In genomic region chr10:73937333-73938020, GRCh38 we compare ENCODE assay signal across 12 cellular contexts. TPM values are rescaled to one million over a fixed set of nuclear protein-coding genes. Genes with fewer than 3 reads are reported as not detected.
DNase-seq lines count a peak whose midpoint lies in the region; ATAC-seq and TF ChIP-seq lines count a peak whose summit lies in the region.
"Had no signal": no experiment of that assay in that cellular context is flagged by ENCODE, and none has a peak within 500 bp of the region (broad histone marks: within the 10 kb centered on the region; RNA-seq: fewer than 3 reads in every experiment).

No MANE protein-coding gene starts in this region.

- DNase-seq in EH (ENCODE audit: low read depth) (peak; percentile 37), ascending aorta (ENCODE audit: low spot score in 2 of 2) (no peak), foreskin keratinocyte (no peak), psoas muscle (peak; percentile 33 to 70), midbrain (lab: John Stamatoyannopoulos, UW) (no peak), SIG-M5 (lab: John Stamatoyannopoulos, UW) (no peak)
- DNase-seq: activated CD4-positive, CD25-positive, alpha-beta regulatory T cell; activated T-cell treated with anti-CD3 and anti-CD28 coated beads, Interleukin-2, amount 50 U/mL, for 72 hours; naive thymus-derived CD8-positive, alpha-beta T cell; NCI-H1694 treated with DMSO at 0.1 percent for 48 hours had no signal

- no peak for ATAC-seq in foreskin keratinocyte
- no peak for ATAC-seq in psoas muscle
- ATAC-seq in HG03378 (IDR thresholded peaks at IDR 0.05; ENCODE audit: unreplicated experiment) = no peak
- no peak for ATAC-seq in GM21723 (IDR thresholded peaks at IDR 0.05; ENCODE audit: unreplicated experiment)
- ATAC-seq: activated T-cell treated with anti-CD3 and anti-CD28 coated beads, Interleukin-2, amount 50 U/mL, for 72 hours; naive thymus-derived CD8-positive, alpha-beta T cell had no signal

- H3K27ac ChIP-seq in ascending aorta (peak overlapping the region; percentile 31 to 35), foreskin keratinocyte (peak overlapping the region; percentile 77), psoas muscle (peak overlapping the region; percentile 58)

- peaks cover 0 to 6% of the 10 kb centered on the region in 2 donors for H3K4me1 ChIP-seq in ascending aorta
- H3K4me1 ChIP-seq in foreskin keratinocyte = peaks cover 18% of the 10 kb centered on the region
- peaks cover 19% of the 10 kb centered on the region for H3K4me1 ChIP-seq in psoas muscle

- intact Hi-C loops in ascending aorta (cut with DNase I) (no loop called here), psoas muscle (cut with DNase I) (loop anchor here (5.0 to 10.0 kb wide), 2 partner anchors 35 to 103 kb away; no protein-coding TSS in a partner anchor)

- H3K9me3 ChIP-seq in ascending aorta = no peaks in the 10 kb centered on the region
- no peaks in the 10 kb centered on the region for H3K9me3 ChIP-seq in psoas muscle

- H3K4me3 ChIP-seq in ascending aorta = no peak overlapping the region
- H3K4me3 ChIP-seq in psoas muscle = no peak overlapping the region

- H3K36me3 ChIP-seq in ascending aorta = no peaks in the 10 kb centered on the region
- no peaks in the 10 kb centered on the region for H3K36me3 ChIP-seq in psoas muscle (ENCODE audit: insufficient read depth in 1 of 2, low read depth in 1 of 2)

- H3K27me3 ChIP-seq in ascending aorta (no peaks in the 10 kb centered on the region), foreskin keratinocyte (no peaks in the 10 kb centered on the region), psoas muscle (ENCODE audit: insufficient read depth in 3 of 3, low read length in 2 of 3) (no peaks in the 10 kb centered on the region)

- 64 to 70% (median 67%) methylated on average over 4 of the region's 4 CpGs for WGBS in psoas muscle, 3 donors

- no peak for TF ChIP-seq CTCF in ascending aorta (IDR thresholded peaks at IDR 0.05)
- no peak for TF ChIP-seq CTCF in foreskin keratinocyte (conservative IDR thresholded peaks at IDR 0.05)
- no peak for TF ChIP-seq CTCF in psoas muscle (IDR thresholded peaks at IDR 0.05)

RNA-seq across cellular contexts. Expression of gene PLAU, which starts 26.5 kb away (rescaled TPM):
- total RNA-seq in ascending aorta (1.5 TPM), foreskin keratinocyte (630 and 1,498 TPM in 2 replicates), psoas muscle (10 to 100 TPM in 2 of 4 donors, 1 to 10 TPM in 2; 5.0 to 18.2 (median 10.6) TPM)
- polyA plus RNA-seq in foreskin keratinocyte (544 and 1,190 TPM in 2 replicates), psoas muscle (1 to 10 TPM; 3.8 to 7.6 (median 7.1) TPM)
- polyA plus RNA-seq: naive thymus-derived CD8-positive, alpha-beta T cell had no signal

Comparison
In these comparisons a context has a peak if more than half of its experiments do, and no peak if none do; other contexts are left out.
1. DNase-seq: peak in EH (single experiment) and psoas muscle (2 of 2); none in ascending aorta (0 of 2), foreskin keratinocyte (0 of 2), midbrain (single experiment) and SIG-M5 (single experiment).
2. RNA of gene PLAU, which starts 26.5 kb away (total RNA-seq): 630 to 1,498 TPM in foreskin keratinocyte; 5.0 to 18.2 TPM in psoas muscle and 1.5 TPM in ascending aorta (single experiment); every median in the first group is over 10 times any median in the second.
3. Peak in every context shown above with its lines, with median percentiles within 50 percentile points of each other: H3K27ac ChIP-seq.